In the genomic region with DNA sequence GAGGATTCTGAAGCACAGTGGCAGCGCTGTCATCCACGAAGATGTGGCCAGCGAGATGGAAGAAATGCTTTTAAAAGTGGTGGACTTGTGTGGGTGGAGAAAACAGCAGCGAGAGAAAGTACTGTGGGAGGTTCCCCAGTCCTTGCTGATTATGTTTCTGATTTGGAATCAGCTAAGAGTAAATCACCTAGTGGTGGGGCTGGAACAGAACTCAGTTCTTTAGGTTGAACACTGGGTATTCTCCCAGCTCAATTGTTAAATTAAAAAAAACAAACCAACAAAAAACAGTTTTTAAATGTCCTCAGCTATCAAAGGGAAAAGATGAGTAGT, we compare ENCODE assay signal across 8 cellular contexts. TPM values are rescaled to one million over a fixed set of nuclear protein-coding genes. Genes with fewer than 3 reads are reported as not detected.
DNase-seq lines count a peak whose midpoint lies in the region; ATAC-seq and TF ChIP-seq lines count a peak whose summit lies in the region.

No MANE protein-coding gene starts in this region.

- DNase-seq in AG08395 (ENCODE audit: low spot score): peak; percentile 20
- DNase-seq in DMS53 treated with DMSO at 0.1 percent for 48 hours (lab: John Stamatoyannopoulos, UW; ENCODE audit: unreplicated experiment): no peak
- no peak for DNase-seq in GM19240 (ENCODE audit: insufficient read length, low spot score)

- H3K4me3 ChIP-seq in esophagus (ENCODE audit: low read depth in 1 of 2, low read length in 2 of 2) (peak overlapping the region; percentile 56 to 81), neuron (ENCODE audit: low read length) (peak overlapping the region; percentile 96)

- peaks cover 0 to 3% of the 10 kb centered on the region in 2 donors for H3K36me3 ChIP-seq in esophagus (ENCODE audit: control insufficient read depth in 2 of 2, insufficient read depth in 2 of 2, low read length in 1 of 2)
- peaks cover 25% of the 10 kb centered on the region for H3K36me3 ChIP-seq in neuron (ENCODE audit: insufficient read depth, low read length)

- H3K27ac ChIP-seq in esophagus (ENCODE audit: low read depth in 2 of 2, low read length in 1 of 2): peak overlapping the region; percentile 61 to 93

- H3K9me3 ChIP-seq in esophagus (ENCODE audit: control insufficient read depth in 2 of 2, insufficient read depth in 1 of 2, low read depth in 1 of 2, low read length in 1 of 2): no peaks in the 10 kb centered on the region
- no peaks in the 10 kb centered on the region for H3K9me3 ChIP-seq in neuron (ENCODE audit: low read length)

- ATAC-seq in GM18511 (IDR thresholded peaks at IDR 0.05; ENCODE audit: unreplicated experiment) (peak; percentile 60), HG03045 (IDR thresholded peaks at IDR 0.05; ENCODE audit: unreplicated experiment) (peak; percentile 27), SK-N-SH treated with all-trans-retinoic acid at 6 μM for 48 hours (peak; percentile 70)

- H3K27me3 ChIP-seq in esophagus (ENCODE audit: control insufficient read depth in 1 of 2, insufficient read depth in 2 of 2, low read length in 2 of 2) (no peaks in the 10 kb centered on the region), neuron (ENCODE audit: insufficient read depth, low read length) (peaks cover 3% of the 10 kb centered on the region)

- H2AFZ ChIP-seq in neuron (ENCODE audit: low read depth, low read length): peak overlapping the region; percentile 83

- WGBS in esophagus, 2 donors: 0 to 1% methylated on average over 4 of the region's 4 CpGs

- no peaks in the 10 kb centered on the region for H3K4me1 ChIP-seq in esophagus (ENCODE audit: control insufficient read depth in 2 of 2, insufficient read depth in 2 of 2, low read length in 1 of 2)
- peaks cover 10% of the 10 kb centered on the region for H3K4me1 ChIP-seq in neuron (ENCODE audit: insufficient read depth, low read length)

TF ChIP-seq in SK-N-SH treated with all-trans-retinoic acid at 6 μM for 48 hours, 23 proteins besides CTCF, POLR2A, EP300 and RAD21:
- TF ChIP-seq CSDC2 (CRISPR knock-in tag; IDR thresholded peaks at IDR 0.05) (no peak), ZNF70 (CRISPR knock-in tag; IDR thresholded peaks at IDR 0.05) (no peak), OSR1 (CRISPR knock-in tag; IDR thresholded peaks at IDR 0.05) (no peak), BACH2 (CRISPR knock-in tag; IDR thresholded peaks at IDR 0.05; ENCODE audit: borderline replicate concordance) (no peak), ZFP3 (CRISPR knock-in tag; IDR thresholded peaks at IDR 0.05) (no peak), RARB (CRISPR knock-in tag; IDR thresholded peaks at IDR 0.05) (no peak), TCF4 (CRISPR knock-in tag; IDR thresholded peaks at IDR 0.05; ENCODE audit: borderline replicate concordance) (no peak)
- TF ChIP-seq, protein P1, sequence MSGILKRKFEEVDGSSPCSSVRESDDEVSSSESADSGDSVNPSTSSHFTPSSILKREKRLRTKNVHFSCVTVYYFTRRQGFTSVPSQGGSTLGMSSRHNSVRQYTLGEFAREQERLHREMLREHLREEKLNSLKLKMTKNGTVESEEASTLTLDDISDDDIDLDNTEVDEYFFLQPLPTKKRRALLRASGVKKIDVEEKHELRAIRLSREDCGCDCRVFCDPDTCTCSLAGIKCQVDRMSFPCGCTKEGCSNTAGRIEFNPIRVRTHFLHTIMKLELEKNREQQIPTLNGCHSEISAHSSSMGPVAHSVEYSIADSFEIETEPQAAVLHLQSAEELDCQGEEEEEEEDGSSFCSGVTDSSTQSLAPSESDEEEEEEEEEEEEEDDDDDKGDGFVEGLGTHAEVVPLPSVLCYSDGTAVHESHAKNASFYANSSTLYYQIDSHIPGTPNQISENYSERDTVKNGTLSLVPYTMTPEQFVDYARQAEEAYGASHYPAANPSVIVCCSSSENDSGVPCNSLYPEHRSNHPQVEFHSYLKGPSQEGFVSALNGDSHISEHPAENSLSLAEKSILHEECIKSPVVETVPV (CRISPR knock-in tag; IDR thresholded peaks at IDR 0.05): no peak
- TF ChIP-seq, protein P2, sequence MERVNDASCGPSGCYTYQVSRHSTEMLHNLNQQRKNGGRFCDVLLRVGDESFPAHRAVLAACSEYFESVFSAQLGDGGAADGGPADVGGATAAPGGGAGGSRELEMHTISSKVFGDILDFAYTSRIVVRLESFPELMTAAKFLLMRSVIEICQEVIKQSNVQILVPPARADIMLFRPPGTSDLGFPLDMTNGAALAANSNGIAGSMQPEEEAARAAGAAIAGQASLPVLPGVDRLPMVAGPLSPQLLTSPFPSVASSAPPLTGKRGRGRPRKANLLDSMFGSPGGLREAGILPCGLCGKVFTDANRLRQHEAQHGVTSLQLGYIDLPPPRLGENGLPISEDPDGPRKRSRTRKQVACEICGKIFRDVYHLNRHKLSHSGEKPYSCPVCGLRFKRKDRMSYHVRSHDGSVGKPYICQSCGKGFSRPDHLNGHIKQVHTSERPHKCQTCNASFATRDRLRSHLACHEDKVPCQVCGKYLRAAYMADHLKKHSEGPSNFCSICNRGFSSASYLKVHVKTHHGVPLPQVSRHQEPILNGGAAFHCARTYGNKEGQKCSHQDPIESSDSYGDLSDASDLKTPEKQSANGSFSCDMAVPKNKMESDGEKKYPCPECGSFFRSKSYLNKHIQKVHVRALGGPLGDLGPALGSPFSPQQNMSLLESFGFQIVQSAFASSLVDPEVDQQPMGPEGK (CRISPR knock-in tag; IDR thresholded peaks at IDR 0.05; ENCODE audit: borderline replicate concordance): no peak

RNA-seq across cellular contexts. Expression of gene ZNF322, which starts 0.5 kb away (rescaled TPM):
- polyA plus RNA-seq in esophagus: 1 to 10 TPM; 3.0 to 3.2 TPM
